8 cellular contexts compared by ENCODE assay signal in genomic region chr19:46714523-46715106, GRCh38. TPM values are rescaled to one million over a fixed set of nuclear protein-coding genes. Genes with fewer than 3 reads are reported as not detected.
DNase-seq lines count a peak whose midpoint lies in the region; ATAC-seq and TF ChIP-seq lines count a peak whose summit lies in the region.

No MANE protein-coding gene starts in this region.

- CTCF ChIA-PET in activated B cell treated with CpG ODN at 0.5 μM for 24 hours (lab: Charles Lee): interaction anchor here (0.8 to 3.2 kb wide), 4 partner anchors 9 to 39 kb away, joined by 3 to 32 read pairs (median 10); no protein-coding TSS in a partner anchor

- peak overlapping the region; percentile 72 for H3K4me3 ChIP-seq in effector memory CD4-positive, alpha-beta T cell (ENCODE audit: insufficient read depth, low read depth, low read length, poor library complexity, severe bottlenecking)

- POLR2A ChIA-PET in activated B cell treated with CpG ODN at 0.5 μM for 24 hours (lab: Charles Lee): interaction anchor here (0.6 to 4.0 kb wide), 20 partner anchors 9 to 416 kb away, joined by 3 to 50 read pairs (median 8); partner anchors contain the start of genes AP2S1, CALM3, DACT3 and FKRP

- H3K4me1 Mint-ChIP-seq in activated B cell treated with CpG ODN at 0.5 μM for 24 hours (peaks cover 52% of the 10 kb centered on the region), nephron progenitor cell (peaks cover 38% of the 10 kb centered on the region)

- H3K36me3 Mint-ChIP-seq in activated B cell treated with CpG ODN at 0.5 μM for 24 hours (ENCODE audit: low read depth): peaks cover 42% of the 10 kb centered on the region
- peaks cover 17% of the 10 kb centered on the region for H3K36me3 Mint-ChIP-seq in nephron progenitor cell (ENCODE audit: low read depth)

- H3K9me3 ChIP-seq in effector memory CD4-positive, alpha-beta T cell (ENCODE audit: control insufficient read depth, low read length): no peaks in the 10 kb centered on the region

- TF ChIP-seq CTCF in activated B cell treated with CpG ODN at 0.5 μM for 24 hours (IDR thresholded peaks at IDR 0.05) (no peak), nephron progenitor cell (IDR thresholded peaks at IDR 0.05) (no peak)

- H3K9me3 Mint-ChIP-seq in activated B cell treated with CpG ODN at 0.5 μM for 24 hours (no peaks in the 10 kb centered on the region), nephron progenitor cell (no peaks in the 10 kb centered on the region)

- peak; percentile 79 for DNase-seq in NK-92 treated with Interleukin-12 subunit alpha and Interleukin-12 subunit beta, amount 100 ng/mL, for 24 hours (lab: John Stamatoyannopoulos, UW)
- no peak for DNase-seq in NK-92 (lab: John Stamatoyannopoulos, UW; ENCODE audit: unreplicated experiment)
- peak; percentile 60 for DNase-seq in activated B cell treated with CpG ODN at 0.5 μM for 24 hours
- DNase-seq in effector memory CD4-positive, alpha-beta T cell: no peak
- no peak for DNase-seq in nephron progenitor cell
- no peak for DNase-seq in AG20443 (ENCODE audit: low spot score)

- peak overlapping the region; percentile 89 for H3K27ac ChIP-seq in effector memory CD4-positive, alpha-beta T cell (ENCODE audit: insufficient read depth, low read length, poor library complexity, severe bottlenecking)

- ATAC-seq in activated B cell treated with CpG ODN at 0.5 μM for 24 hours (ENCODE audit: low read depth) (peak; percentile 26), HG02840 (IDR thresholded peaks at IDR 0.05; ENCODE audit: low FRiP score, unreplicated experiment) (no peak), HG03565 (IDR thresholded peaks at IDR 0.05; ENCODE audit: unreplicated experiment) (no peak)

- intact Hi-C loops in activated B cell treated with CpG ODN at 0.5 μM for 24 hours (cut with micrococcal nuclease): loop anchor here (1.0 kb wide), 2 partner anchors 10 to 14 kb away; no protein-coding TSS in a partner anchor

- peaks cover 40% of the 10 kb centered on the region for H3K4me1 ChIP-seq in effector memory CD4-positive, alpha-beta T cell (ENCODE audit: control insufficient read depth, insufficient read depth, low read length, poor library complexity, severe bottlenecking)

- H3K27ac Mint-ChIP-seq in activated B cell treated with CpG ODN at 0.5 μM for 24 hours (peak overlapping the region; percentile 97), nephron progenitor cell (no peak overlapping the region)

- H3K4me3 Mint-ChIP-seq in activated B cell treated with CpG ODN at 0.5 μM for 24 hours (peak overlapping the region; percentile 94), nephron progenitor cell (peak overlapping the region; percentile 98)

- H3K36me3 ChIP-seq in effector memory CD4-positive, alpha-beta T cell (ENCODE audit: control insufficient read depth, insufficient read depth, low read length): peaks cover 16% of the 10 kb centered on the region

- no peaks in the 10 kb centered on the region for H3K27me3 Mint-ChIP-seq in activated B cell treated with CpG ODN at 0.5 μM for 24 hours
- no peaks in the 10 kb centered on the region for H3K27me3 Mint-ChIP-seq in nephron progenitor cell (ENCODE audit: low read depth, poor library complexity)

- H3K27me3 ChIP-seq in effector memory CD4-positive, alpha-beta T cell (replicated peaks; ENCODE audit: control insufficient read depth, insufficient read depth, low read length, poor library complexity, severe bottlenecking): no peaks in the 10 kb centered on the region

RNA-seq across cellular contexts. Expression of gene PRKD2, which starts 2.3 kb away (rescaled TPM):
- total RNA-seq in activated B cell treated with CpG ODN at 0.5 μM for 24 hours: 157 and 191 TPM in 2 replicates

RNA-seq across cellular contexts. Expression of gene FKRP, which starts 31.2 kb away (rescaled TPM):
- total RNA-seq in activated B cell treated with CpG ODN at 0.5 μM for 24 hours: 28.3 and 35.8 TPM in 2 replicates

RNA-seq across cellular contexts. Expression of gene STRN4, which starts 31.6 kb away (rescaled TPM):
- total RNA-seq in activated B cell treated with CpG ODN at 0.5 μM for 24 hours: 83.9 and 90.4 TPM in 2 replicates

RNA-seq across cellular contexts. Expression of gene DACT3, which starts 53.6 kb away (rescaled TPM):
- 0.49 and 0.75 TPM in 2 replicates for total RNA-seq in activated B cell treated with CpG ODN at 0.5 μM for 24 hours

Comparison
In these comparisons a context has a peak if more than half of its experiments do, and no peak if none do; other contexts are left out.
1. DNase-seq: peak in NK-92 treated with Interleukin-12 subunit alpha and Interleukin-12 subunit beta, amount 100 ng/mL, for 24 hours (single experiment) and activated B cell treated with CpG ODN at 0.5 μM for 24 hours (single experiment); none in NK-92 (single experiment), effector memory CD4-positive, alpha-beta T cell (0 of 3), nephron progenitor cell (single experiment) and AG20443 (single experiment).